In genomic region chr1:1065265-1065939, GRCh38 we compare ENCODE assay signal across 1 cellular context.
TF ChIP-seq lines count a peak whose summit lies in the region.

No MANE protein-coding gene starts in this region.

TF ChIP-seq in K562, 482 proteins besides CTCF, POLR2A, EP300 and RAD21 (continued from another document):
- TF ChIP-seq RREB1 (CRISPR knock-in tag; IDR thresholded peaks at IDR 0.05): no peak
- no peak for TF ChIP-seq ZNF354B (CRISPR knock-in tag; IDR thresholded peaks at IDR 0.05)
- TF ChIP-seq ZBTB7A (IDR thresholded peaks at IDR 0.05; ENCODE audit: borderline replicate concordance, control insufficient read depth, low read depth, low read length): peak; percentile 61
- TF ChIP-seq ZBTB33 (CRISPR knock-in tag; IDR thresholded peaks at IDR 0.05): peak; percentile 12; the same call in 1 of the 2 replicates
- no peak for TF ChIP-seq KLF6 (CRISPR knock-in tag; IDR thresholded peaks at IDR 0.05; ENCODE audit: borderline replicate concordance)
- peak; percentile 97 for TF ChIP-seq RAD51 (IDR thresholded peaks at IDR 0.05; ENCODE audit: borderline replicate concordance, low read depth)
- TF ChIP-seq PBX2 (CRISPR knock-in tag; IDR thresholded peaks at IDR 0.05; ENCODE audit: low read depth): no peak
- TF ChIP-seq PBX2 (tag; conservative IDR thresholded peaks at IDR 0.05; ENCODE audit: low read depth): peak; percentile 57
- TF ChIP-seq ZNF766 (CRISPR knock-in tag; conservative IDR thresholded peaks at IDR 0.05): no peak
- peak; percentile 98 for TF ChIP-seq TOE1 (IDR thresholded peaks at IDR 0.05; ENCODE audit: borderline replicate concordance)
- TF ChIP-seq TOE1 (CRISPR knock-in tag; IDR thresholded peaks at IDR 0.05; ENCODE audit: borderline replicate concordance, low read depth): no peak
- no peak for TF ChIP-seq ZBTB34 (CRISPR knock-in tag; IDR thresholded peaks at IDR 0.05)
- no peak for TF ChIP-seq FOSL1 (tag; conservative IDR thresholded peaks at IDR 0.05)
- 0 out of 2 replicates have a peak, but pooled peaks have one; percentile 13 for TF ChIP-seq ARID1B (IDR thresholded peaks at IDR 0.05)
- TF ChIP-seq PKNOX1 (IDR thresholded peaks at IDR 0.05): peak; percentile 94
